Comparison of ENCODE assay signal across 1 cellular context in genomic region chr2:69563021-69563420, GRCh38.
TF ChIP-seq lines count a peak whose summit lies in the region.

No MANE protein-coding gene starts in this region.

TF ChIP-seq in WTC11, 78 proteins besides CTCF, POLR2A, EP300 and RAD21 (continued from another document):
- TF ChIP-seq PRDM15 (CRISPR knock-in tag; IDR thresholded peaks at IDR 0.05), result no peak
- no peak for TF ChIP-seq ZNF532 (CRISPR knock-in tag; IDR thresholded peaks at IDR 0.05; ENCODE audit: borderline replicate concordance)
- no peak for TF ChIP-seq SP1 (CRISPR knock-in tag; conservative IDR thresholded peaks at IDR 0.05)
